Comparison of ENCODE assay signal across 10 cellular contexts in genomic region chr12:21509768-21510167, GRCh38. TPM values are rescaled to one million over a fixed set of nuclear protein-coding genes. Genes with fewer than 3 reads are reported as not detected.
DNase-seq lines count a peak whose midpoint lies in the region; ATAC-seq and TF ChIP-seq lines count a peak whose summit lies in the region.
"Had no signal": no experiment of that assay in that cellular context is flagged by ENCODE, and none has a peak within 500 bp of the region (broad histone marks: within the 10 kb centered on the region; RNA-seq: fewer than 3 reads in every experiment).

No MANE protein-coding gene starts in this region.

- no peak overlapping the region for H3K4me3 ChIP-seq in upper lobe of right lung
- no peak overlapping the region for H3K4me3 ChIP-seq in adrenal gland
- no peak overlapping the region for H3K4me3 ChIP-seq in psoas muscle
- H3K4me3 ChIP-seq: thoracic aorta had no signal

- no peak overlapping the region for H3K27ac ChIP-seq in upper lobe of right lung
- H3K27ac ChIP-seq in adrenal gland = no peak overlapping the region
- no peak overlapping the region for H3K27ac ChIP-seq in psoas muscle
- H3K27ac ChIP-seq: thoracic aorta had no signal

- peaks cover 53% of the 10 kb centered on the region for H3K36me3 ChIP-seq in upper lobe of right lung
- peaks cover 0 to 15% of the 10 kb centered on the region in 2 donors for H3K36me3 ChIP-seq in adrenal gland (replicated peaks in 1 of 2)
- peaks cover 5 to 72% of the 10 kb centered on the region in 2 donors for H3K36me3 ChIP-seq in psoas muscle (ENCODE audit: insufficient read depth in 1 of 2, low read depth in 1 of 2)

- 46 to 49% (median 47%) methylated on average over 2 of the region's 2 CpGs for WGBS in adrenal gland, 4 donors
- 43 to 47% (median 44%) methylated on average over 2 of the region's 2 CpGs for WGBS in psoas muscle, 3 donors

- no peak for TF ChIP-seq POLR2A in adrenal gland (IDR thresholded peaks at IDR 0.05)

- H3K4me1 ChIP-seq in upper lobe of right lung (peaks cover 1% of the 10 kb centered on the region), adrenal gland (replicated peaks in 1 of 2) (peaks cover 13 to 19% of the 10 kb centered on the region in 2 donors), psoas muscle (peaks cover 11% of the 10 kb centered on the region)

- no peak for TF ChIP-seq CTCF in upper lobe of right lung (IDR thresholded peaks at IDR 0.05)
- TF ChIP-seq CTCF in adrenal gland (IDR thresholded peaks at IDR 0.05) = no peak
- TF ChIP-seq CTCF in psoas muscle (IDR thresholded peaks at IDR 0.05) = no peak

- peak; percentile 91 for ATAC-seq in GM18868 (IDR thresholded peaks at IDR 0.05; ENCODE audit: unreplicated experiment)
- peak; percentile 88 for ATAC-seq in GM21528 (IDR thresholded peaks at IDR 0.05; ENCODE audit: low FRiP score, unreplicated experiment)
- peak; percentile 94 for ATAC-seq in HG03354 (IDR thresholded peaks at IDR 0.05; ENCODE audit: poor library complexity, severe bottlenecking, unreplicated experiment)
- ATAC-seq in esophagus mucosa = peak; percentile 22
- ATAC-seq in upper lobe of right lung = no peak
- ATAC-seq in psoas muscle = no peak

- DNase-seq in upper lobe of right lung (no peak), GOT3 (lab: John Stamatoyannopoulos, UW) (no peak), adrenal gland (no peak), psoas muscle (no peak)
- DNase-seq: small intestine had no signal

- intact Hi-C loops in upper lobe of right lung (cut with DNase I) = no loop called here
- intact Hi-C loops in adrenal gland (cut with DNase I) = loop anchor here in 1 of 2 donors (10.0 kb wide), 1 partner anchor 145 kb away; the partner anchor contains the start of gene LDHB
- intact Hi-C loops in psoas muscle (cut with DNase I) = loop anchor here in 1 of 2 donors (10.0 kb wide), 1 partner anchor 165 kb away; no protein-coding TSS in a partner anchor

- H3K27me3 ChIP-seq in upper lobe of right lung = no peaks in the 10 kb centered on the region
- no peaks in the 10 kb centered on the region for H3K27me3 ChIP-seq in adrenal gland
- no peaks in the 10 kb centered on the region for H3K27me3 ChIP-seq in psoas muscle (ENCODE audit: insufficient read depth in 3 of 3, low read length in 2 of 3)

- no peaks in the 10 kb centered on the region for H3K9me3 ChIP-seq in upper lobe of right lung
- no peaks in the 10 kb centered on the region for H3K9me3 ChIP-seq in adrenal gland (replicated peaks in 1 of 3)
- no peaks in the 10 kb centered on the region for H3K9me3 ChIP-seq in psoas muscle
- H3K9me3 ChIP-seq: thoracic aorta had no signal

RNA-seq across cellular contexts. Expression of gene GOLT1B, which starts 8.2 kb away (rescaled TPM):
- total RNA-seq in esophagus mucosa (15.1 TPM), upper lobe of right lung (25.0 TPM), adrenal gland (10 to 100 TPM; 12.9 to 51.1 (median 35.2) TPM), psoas muscle (10 to 100 TPM; 14.0 to 30.5 (median 19.9) TPM)
- polyA plus RNA-seq in adrenal gland (10 to 100 TPM; 16.1 to 75.1 (median 20.1) TPM), psoas muscle (10 to 100 TPM; 17.8 to 62.2 (median 39.4) TPM)

RNA-seq across cellular contexts. Expression of gene RECQL, which starts 8.3 kb away (rescaled TPM):
- total RNA-seq in esophagus mucosa = 16.7 TPM
- 29.6 TPM for total RNA-seq in upper lobe of right lung
- 10 to 100 TPM; 15.5 to 42.1 (median 28.0) TPM for total RNA-seq in adrenal gland
- 10 to 100 TPM; 12.6 to 21.7 (median 14.6) TPM for polyA plus RNA-seq in adrenal gland
- 10 to 100 TPM; 13.2 to 16.3 (median 13.5) TPM for total RNA-seq in psoas muscle
- polyA plus RNA-seq in psoas muscle = 10 to 100 TPM in 2 of 3 donors, 1 to 10 TPM in 1; 9.0 to 36.6 (median 12.4) TPM

RNA-seq across cellular contexts. Expression of gene SPX, which starts 16.3 kb away (rescaled TPM):
- total RNA-seq in esophagus mucosa (0.08 TPM), upper lobe of right lung (1.7 TPM), adrenal gland (1 to 10 TPM in 1 of 8 donors, under 1 TPM in 4, not detected in 3; 0.27 to 3.3 (median 0.49) TPM), psoas muscle (10 to 100 TPM in 1 of 4 donors, 1 to 10 TPM in 2, under 1 TPM in 1; 0.59 to 17.1 (median 3.5) TPM)
- polyA plus RNA-seq in adrenal gland (1 to 10 TPM in 1 of 3 donors, under 1 TPM in 2; 0.33 to 1.2 (median 0.48) TPM), psoas muscle (1 to 10 TPM in 2 of 3 donors, under 1 TPM in 1; 0.66 to 2.4 (median 2.1) TPM)

Comparison
In these comparisons a context has a peak if more than half of its experiments do, and no peak if none do; other contexts are left out.
1. ATAC-seq: peak in GM18868 (single experiment), GM21528 (single experiment), HG03354 (single experiment) and esophagus mucosa (single experiment); none in upper lobe of right lung (single experiment) and psoas muscle (0 of 4).